In genomic region chr15:76327191-76328105, GRCh38 we compare ENCODE assay signal across 21 cellular contexts. TPM values are rescaled to one million over a fixed set of nuclear protein-coding genes. Genes with fewer than 3 reads are reported as not detected.
DNase-seq lines count a peak whose midpoint lies in the region; ATAC-seq, FAIRE-seq and TF ChIP-seq lines count a peak whose summit lies in the region.
"Had no signal": no experiment of that assay in that cellular context is flagged by ENCODE, and none has a peak within 500 bp of the region (broad histone marks: within the 10 kb centered on the region; RNA-seq: fewer than 3 reads in every experiment).

No MANE protein-coding gene starts in this region.

- H4K20me1 ChIP-seq in HepG2 (ENCODE audit: insufficient read depth, low read length) (no peaks in the 10 kb centered on the region), PC-3 (ENCODE audit: low read length) (no peaks in the 10 kb centered on the region), MM.1S (ENCODE audit: insufficient read depth, low read length) (no peaks in the 10 kb centered on the region)

- H3K79me2 ChIP-seq in HepG2 (ENCODE audit: insufficient read depth, low read length), result no peaks in the 10 kb centered on the region
- H3K79me2 ChIP-seq in PC-3 (ENCODE audit: low read length), result no peaks in the 10 kb centered on the region
- no peaks in the 10 kb centered on the region for H3K79me2 ChIP-seq in MM.1S (ENCODE audit: low read length)

- H3K9ac ChIP-seq in HepG2 (ENCODE audit: insufficient read depth, low read depth, low read length), result no peak overlapping the region
- no peak overlapping the region for H3K9ac ChIP-seq in PC-3 (ENCODE audit: low read length)
- no peak overlapping the region for H3K9ac ChIP-seq in MM.1S (ENCODE audit: low read length)
- H3K9ac ChIP-seq: KMS-11 had no signal

- H3K4me1 ChIP-seq in HepG2 (ENCODE audit: insufficient read depth, low read length), result peaks cover 7% of the 10 kb centered on the region
- H3K4me1 ChIP-seq in right lobe of liver, result no peaks in the 10 kb centered on the region
- H3K4me1 ChIP-seq in PC-3 (ENCODE audit: insufficient read depth, low read length), result peaks cover 18% of the 10 kb centered on the region
- no peaks in the 10 kb centered on the region for H3K4me1 ChIP-seq in MM.1S (ENCODE audit: low read length)
- H3K4me1 ChIP-seq: breast epithelium, uterus had no signal

- no peaks in the 10 kb centered on the region for H3K9me3 Mint-ChIP-seq in stimulated activated naive B cell treated with anti-CD40 and anti-IgM and Interleukin-4, amounts not matched to agents 10 μg/mL and 1 μg/mL and 100 μg/mL, for 72 hours
- H3K9me3 Mint-ChIP-seq: CD8-positive, alpha-beta T cell; T-helper 2 cell treated with Interferon-gamma antibody and Interleukin-4, amounts not matched to agents 5 μg/mL and 100 μg/mL, for 36 hours had no signal

- H3K9me3 ChIP-seq in HepG2 (ENCODE audit: low read length) (no peaks in the 10 kb centered on the region), right lobe of liver (no peaks in the 10 kb centered on the region), PC-3 (ENCODE audit: low read length) (no peaks in the 10 kb centered on the region), MM.1S (replicated peaks; ENCODE audit: insufficient read depth, low read length) (no peaks in the 10 kb centered on the region)
- H3K9me3 ChIP-seq: breast epithelium, stomach, uterus had no signal

- H3K36me3 Mint-ChIP-seq in stimulated activated naive B cell treated with anti-CD40 and anti-IgM and Interleukin-4, amounts not matched to agents 10 μg/mL and 1 μg/mL and 100 μg/mL, for 72 hours, result no peaks in the 10 kb centered on the region
- H3K36me3 Mint-ChIP-seq: activated naive CD8-positive, alpha-beta T cell; CD8-positive, alpha-beta T cell had no signal

- CTCF ChIA-PET in HepG2 (lab: Yijun Ruan, JAX; ENCODE audit: low intra/inter-chr PET ratio, low total read pairs) (no interaction called here), PC-3 (lab: Charles Lee) (no interaction called here)

- H3K4me3 ChIP-seq in HepG2 (replicated peaks in 1 of 3; ENCODE audit: insufficient read depth in 1 of 3, low read depth in 2 of 3, low read length in 3 of 3), result no peak overlapping the region
- H3K4me3 ChIP-seq in right lobe of liver, result no peak overlapping the region
- no peak overlapping the region for H3K4me3 ChIP-seq in PC-3 (ENCODE audit: low read length)
- no peak overlapping the region for H3K4me3 ChIP-seq in epithelial cell of esophagus (ENCODE audit: low read length)
- H3K4me3 ChIP-seq in MM.1S (ENCODE audit: low read length), result no peak overlapping the region
- H3K4me3 ChIP-seq: breast epithelium, stomach, uterus had no signal

- no peak overlapping the region for H3K27ac ChIP-seq in HepG2 (ENCODE audit: extremely low read length, insufficient read depth, low read length)
- H3K27ac ChIP-seq in right lobe of liver, result no peak overlapping the region
- H3K27ac ChIP-seq in PC-3 (ENCODE audit: low read length), result no peak overlapping the region
- no peak overlapping the region for H3K27ac ChIP-seq in MM.1S (ENCODE audit: low read length)
- H3K27ac ChIP-seq: breast epithelium, KMS-11, stomach, uterus had no signal

- ATAC-seq in HepG2 (no peak), right lobe of liver (no peak), PC-3 (peak; percentile 35)
- ATAC-seq in stimulated activated naive B cell treated with anti-CD40 and anti-IgM and Interleukin-4, amounts not matched to agents 10 μg/mL and 1 μg/mL and 100 μg/mL, for 72 hours (replicated peaks), result no peak
- ATAC-seq: activated CD4-positive, alpha-beta T cell treated with anti-CD3 and anti-CD28 coated beads for 36 hours; CD8-positive, alpha-beta T cell had no signal

- POLR2A ChIA-PET in HepG2 (lab: Yijun Ruan, JAX), result interaction anchor here (1.1 kb wide), 1 partner anchor 16 kb away, joined by 4 read pairs; the partner anchor contains the start of gene ETFA
- POLR2A ChIA-PET in PC-3 (lab: Charles Lee; ENCODE audit: unreplicated experiment), result no interaction called here

- BruUV-seq in HepG2 (replicated peaks; lab: Mats Ljungman, UMichigan), result no TSS peak
- BruUV-seq in PC-3 (replicated peaks; lab: Mats Ljungman, UMichigan), result no TSS peak

- intact Hi-C loops in HepG2 (cut with micrococcal nuclease; ENCODE audit: unreplicated experiment), result no loop called here
- intact Hi-C loops in right lobe of liver (cut with DNase I), result loop anchor here in 1 of 2 donors (5.0 kb wide), 1 partner anchor 135 kb away; no protein-coding TSS in a partner anchor
- intact Hi-C loops in PC-3 (cut with micrococcal nuclease), result no loop called here

- H3K9me2 ChIP-seq in PC-3 (replicated peaks; ENCODE audit: low read length), result no peaks in the 10 kb centered on the region
- H3K9me2 ChIP-seq in MM.1S (replicated peaks; ENCODE audit: insufficient read depth, low read length), result no peaks in the 10 kb centered on the region

- FAIRE-seq in HepG2 (lab: Jason Lieb, UNC) (no peak), urothelium cell line (lab: Jason Lieb, UNC) (no peak)
- FAIRE-seq: G401.6 had no signal

- H3K4me2 ChIP-seq in HepG2 (ENCODE audit: low read depth, low read length) (no peak overlapping the region), PC-3 (ENCODE audit: low read length) (no peak overlapping the region), MM.1S (ENCODE audit: low read depth, low read length) (no peak overlapping the region)
- H3K4me2 ChIP-seq: KMS-11 had no signal

- H3K36me3 ChIP-seq in HepG2 (replicated peaks in 1 of 2; ENCODE audit: control insufficient read depth in 1 of 2, insufficient read depth in 2 of 2, low read length in 2 of 2) (no peaks in the 10 kb centered on the region), right lobe of liver (no peaks in the 10 kb centered on the region), PC-3 (ENCODE audit: low read depth, low read length) (no peaks in the 10 kb centered on the region), MM.1S (replicated peaks; ENCODE audit: insufficient read depth, low read length) (no peaks in the 10 kb centered on the region)
- H3K36me3 ChIP-seq: breast epithelium, stomach, uterus had no signal

- no peaks in the 10 kb centered on the region for H3K4me1 Mint-ChIP-seq in stimulated activated naive B cell treated with anti-CD40 and anti-IgM and Interleukin-4, amounts not matched to agents 10 μg/mL and 1 μg/mL and 100 μg/mL, for 72 hours
- H3K4me1 Mint-ChIP-seq: activated CD4-positive, alpha-beta T cell treated with anti-CD3 and anti-CD28 coated beads for 36 hours had no signal

- H3K27me3 ChIP-seq in HepG2 (ENCODE audit: control insufficient read depth in 1 of 2, insufficient read depth in 2 of 2, low read length in 2 of 2) (peaks cover 0 to 15% of the 10 kb centered on the region in 2 experiments; a peak in 3 of 5 replicates), right lobe of liver (no peaks in the 10 kb centered on the region), PC-3 (ENCODE audit: low read length) (no peaks in the 10 kb centered on the region), MM.1S (replicated peaks; ENCODE audit: insufficient read depth, low read length) (no peaks in the 10 kb centered on the region)

- 28% methylated on average over 8 of the region's 8 CpGs for WGBS in HepG2 (ENCODE audit: low lambda C conversion rate)
- 78% methylated on average over 6 of the region's 8 CpGs for WGBS in right lobe of liver (ENCODE audit: insufficient coverage, low coverage, low lambda C conversion rate, missing lambda C conversion rate)

- TF ChIP-seq POLR2A in HepG2 (IDR thresholded peaks at IDR 0.05; ENCODE audit: insufficient read depth in 1 of 2, low read depth in 2 of 2, low read length in 2 of 2), result no peak
- TF ChIP-seq POLR2A in right lobe of liver (IDR thresholded peaks at IDR 0.05), result no peak

- DNase-seq in HepG2 (ENCODE audit: low spot score), result no peak
- DNase-seq in right lobe of liver, result no peak
- peak; percentile 64 for DNase-seq in PC-3
- peak; percentile 41 for DNase-seq in epithelial cell of esophagus (ENCODE audit: low read depth)
- DNase-seq in urothelium cell line (ENCODE audit: low spot score), result peak; percentile 78
- DNase-seq in MM.1S, result no peak
- DNase-seq in activated naive CD4-positive, alpha-beta T cell treated with anti-CD3 and anti-CD28 coated beads, Interleukin-2, amount 50 U/mL, for 16 hours, result no peak
- no peak for DNase-seq in stimulated activated naive B cell treated with anti-CD40 and anti-IgM and Interleukin-4, amounts not matched to agents 10 μg/mL and 1 μg/mL and 100 μg/mL, for 72 hours
- DNase-seq: activated CD4-positive, alpha-beta T cell treated with anti-CD3 and anti-CD28 coated beads for 36 hours; CD8-positive, alpha-beta T cell; NCI-H187 treated with DMSO at 0.1 percent for 48 hours; NCI-H526 treated with DMSO at 0.1 percent for 48 hours; stimulated activated CD4-positive, alpha-beta T cell treated with anti-CD3 and anti-CD28 coated beads, Interleukin-12 subunit alpha, Interleukin-12 subunit beta, amount 100 ng/mL, for 4 hours; stomach; uterus had no signal

- TF ChIP-seq EP300 in HepG2 (IDR thresholded peaks at IDR 0.05; ENCODE audit: low read depth in 2 of 2, low read length in 2 of 2) (no peak), HepG2 (CRISPR knock-in tag; IDR thresholded peaks at IDR 0.05; ENCODE audit: borderline replicate concordance) (no peak)

- H3K4me3 Mint-ChIP-seq in stimulated activated naive B cell treated with anti-CD40 and anti-IgM and Interleukin-4, amounts not matched to agents 10 μg/mL and 1 μg/mL and 100 μg/mL, for 72 hours, result no peak overlapping the region
- H3K4me3 Mint-ChIP-seq: activated CD4-positive, alpha-beta T cell treated with anti-CD3 and anti-CD28 coated beads for 36 hours; activated naive CD8-positive, alpha-beta T cell; CD8-positive, alpha-beta T cell; T-helper 2 cell treated with Interferon-gamma antibody and Interleukin-4, amounts not matched to agents 5 μg/mL and 100 μg/mL, for 36 hours had no signal

- TF ChIP-seq RAD21 in HepG2 (CRISPR knock-in tag; IDR thresholded peaks at IDR 0.05), result no peak

- in situ Hi-C loops in HepG2 (cut with HindIII; ENCODE audit: extremely low pct_ligation_motif_present, low pct_unique_long_range_greater_than_20kb), result no loop called here

- peaks cover 42 to 43% of the 10 kb centered on the region in 2 donors for H3K27me3 Mint-ChIP-seq in stimulated activated naive B cell treated with anti-CD40 and anti-IgM and Interleukin-4, amounts not matched to agents 10 μg/mL and 1 μg/mL and 100 μg/mL, for 72 hours

- H3F3A ChIP-seq in PC-3 (ENCODE audit: low read length, unreplicated experiment) (no peaks in the 10 kb centered on the region), MM.1S (ENCODE audit: insufficient read depth, low read length) (no peaks in the 10 kb centered on the region)

- no peak for TF ChIP-seq CTCF in HepG2 (CRISPR knock-in tag; IDR thresholded peaks at IDR 0.05)
- TF ChIP-seq CTCF in right lobe of liver (IDR thresholded peaks at IDR 0.05), result no peak
- TF ChIP-seq CTCF in PC-3 (conservative IDR thresholded peaks at IDR 0.05; ENCODE audit: low read depth, low read length), result no peak; the same call in 1 of the 2 replicates
- TF ChIP-seq CTCF in epithelial cell of esophagus (IDR thresholded peaks at IDR 0.05; ENCODE audit: insufficient read depth, low read depth, low read length, missing control alignments), result no peak
- TF ChIP-seq CTCF in MM.1S (IDR thresholded peaks at IDR 0.05; ENCODE audit: low read length), result no peak

- H3K27ac Mint-ChIP-seq in stimulated activated naive B cell treated with anti-CD40 and anti-IgM and Interleukin-4, amounts not matched to agents 10 μg/mL and 1 μg/mL and 100 μg/mL, for 72 hours, result no peak overlapping the region
- H3K27ac Mint-ChIP-seq: activated CD4-positive, alpha-beta T cell treated with anti-CD3 and anti-CD28 coated beads for 36 hours; activated naive CD8-positive, alpha-beta T cell; CD8-positive, alpha-beta T cell; T-helper 2 cell treated with Interferon-gamma antibody and Interleukin-4, amounts not matched to agents 5 μg/mL and 100 μg/mL, for 36 hours had no signal

- H2AFZ ChIP-seq in HepG2 (ENCODE audit: low read length), result no peak overlapping the region
- no peak overlapping the region for H2AFZ ChIP-seq in PC-3 (ENCODE audit: low read length)
- no peak overlapping the region for H2AFZ ChIP-seq in MM.1S (ENCODE audit: low read length)

RNA-seq across cellular contexts. Expression of gene ISL2, which starts 9.1 kb away (rescaled TPM):
- total RNA-seq in HepG2 (2016; rRNA removed; fragmentation: Illumina TruSeq; extraction: Trizol) (2.5 and 5.1 TPM in 2 replicates), right lobe of liver (not detected), PC-3 (2014; rRNA removed) (3.6 and 6.3 TPM in 2 replicates)
- total RNA-seq in HepG2 (2016; cell fraction: cytosol; rRNA removed; fragmentation: Illumina TruSeq; extraction: Trizol; ENCODE audit: low read depth), result 1.5 and 2.1 TPM in 2 replicates
- 3.0 and 4.9 TPM in 2 replicates for total RNA-seq in HepG2 (2016; cell fraction: insoluble cytoplasmic fraction; rRNA removed; fragmentation: Illumina TruSeq; extraction: Trizol)
- 2.9 and 3.6 TPM in 2 replicates for total RNA-seq in HepG2 (2016; cell fraction: membrane; rRNA removed; fragmentation: Illumina TruSeq; extraction: Trizol)
- 5.5 and 5.8 TPM in 2 replicates for total RNA-seq in HepG2 (2016; cell fraction: nucleus; rRNA removed; fragmentation: Illumina TruSeq; extraction: Trizol)
- 4.3 and 6.3 TPM in 2 replicates for polyA plus RNA-seq in HepG2 (2011; rRNA removed)
- 3.7 and 5.2 TPM in 2 replicates for polyA plus RNA-seq in HepG2 (2011; cell fraction: cytosol; rRNA removed)
- 40.9 and 48.7 TPM in 2 replicates for polyA plus RNA-seq in HepG2 (2011; cell fraction: nucleus; rRNA removed)
- polyA plus RNA-seq in HepG2 (2012), result 3.6 and 6.5 TPM in 2 replicates
- polyA plus RNA-seq in HepG2 (2016; cell fraction: cytosol; fragmentation: Illumina TruSeq; extraction: Trizol; ENCODE audit: low read depth), result 1.7 and 2.0 TPM in 2 replicates
- 3.6 and 3.7 TPM in 2 replicates for polyA plus RNA-seq in HepG2 (2016; cell fraction: insoluble cytoplasmic fraction; fragmentation: Illumina TruSeq; extraction: Trizol; ENCODE audit: low read depth)
- polyA plus RNA-seq in HepG2 (2016; cell fraction: membrane; fragmentation: Illumina TruSeq; extraction: Trizol; ENCODE audit: low read depth), result 1.8 and 2.1 TPM in 2 replicates
- 13.2 TPM in 2 replicates for polyA plus RNA-seq in HepG2 (2016; cell fraction: nucleus; fragmentation: Illumina TruSeq; extraction: Trizol; ENCODE audit: insufficient read depth, low read depth)
- 1.7 and 9.6 TPM in 2 replicates for polyA minus RNA-seq in HepG2 (2011; rRNA and poly(A)+ RNA removed; ENCODE audit: low replicate concordance)
- 4.3 and 7.4 TPM in 2 replicates for polyA minus RNA-seq in HepG2 (2011; cell fraction: cytosol; rRNA and poly(A)+ RNA removed)
- 8.9 and 12.7 TPM in 2 replicates for polyA minus RNA-seq in HepG2 (2011; cell fraction: nucleus; rRNA and poly(A)+ RNA removed)
- total RNA-seq: CD8-positive, alpha-beta T cell; posterior vena cava had no signal

RNA-seq across cellular contexts. Expression of gene ETFA, which starts 16.2 kb away (rescaled TPM):
- total RNA-seq in HepG2 (2016; rRNA removed; fragmentation: Illumina TruSeq; extraction: Trizol) (396 and 456 TPM in 2 replicates), right lobe of liver (100 to 1,000 TPM; 208 to 302 (median 274) TPM), PC-3 (2014; rRNA removed) (128 and 160 TPM in 2 replicates)
- 368 and 410 TPM in 2 replicates for total RNA-seq in HepG2 (2016; cell fraction: cytosol; rRNA removed; fragmentation: Illumina TruSeq; extraction: Trizol; ENCODE audit: low read depth)
- total RNA-seq in HepG2 (2016; cell fraction: insoluble cytoplasmic fraction; rRNA removed; fragmentation: Illumina TruSeq; extraction: Trizol), result 386 and 515 TPM in 2 replicates
- 164 and 175 TPM in 2 replicates for total RNA-seq in HepG2 (2016; cell fraction: membrane; rRNA removed; fragmentation: Illumina TruSeq; extraction: Trizol)
- 159 and 170 TPM in 2 replicates for total RNA-seq in HepG2 (2016; cell fraction: nucleus; rRNA removed; fragmentation: Illumina TruSeq; extraction: Trizol)
- 221 and 291 TPM in 2 replicates for polyA plus RNA-seq in HepG2 (2011; rRNA removed)
- 171 and 237 TPM in 2 replicates for polyA plus RNA-seq in HepG2 (2011; cell fraction: cytosol; rRNA removed)
- polyA plus RNA-seq in HepG2 (2011; cell fraction: nucleus; rRNA removed), result 66.6 and 86.3 TPM in 2 replicates
- 209 and 241 TPM in 2 replicates for polyA plus RNA-seq in HepG2 (2012)
- polyA plus RNA-seq in HepG2 (2016; cell fraction: cytosol; fragmentation: Illumina TruSeq; extraction: Trizol; ENCODE audit: low read depth), result 67.4 and 75.2 TPM in 2 replicates
- 426 and 472 TPM in 2 replicates for polyA plus RNA-seq in HepG2 (2016; cell fraction: insoluble cytoplasmic fraction; fragmentation: Illumina TruSeq; extraction: Trizol; ENCODE audit: low read depth)
- polyA plus RNA-seq in HepG2 (2016; cell fraction: membrane; fragmentation: Illumina TruSeq; extraction: Trizol; ENCODE audit: low read depth), result 74.9 and 81.8 TPM in 2 replicates
- polyA plus RNA-seq in HepG2 (2016; cell fraction: nucleus; fragmentation: Illumina TruSeq; extraction: Trizol; ENCODE audit: insufficient read depth, low read depth), result 213 and 215 TPM in 2 replicates
- 123 and 181 TPM in 2 replicates for polyA minus RNA-seq in HepG2 (2011; rRNA and poly(A)+ RNA removed; ENCODE audit: low replicate concordance)
- 116 and 138 TPM in 2 replicates for polyA minus RNA-seq in HepG2 (2011; cell fraction: cytosol; rRNA and poly(A)+ RNA removed)
- 103 and 120 TPM in 2 replicates for polyA minus RNA-seq in HepG2 (2011; cell fraction: nucleus; rRNA and poly(A)+ RNA removed)

Comparison
In these comparisons a context has a peak if more than half of its experiments do, and no peak if none do; other contexts are left out.
1. DNase-seq: peak in PC-3 (single experiment), epithelial cell of esophagus (single experiment) and urothelium cell line (single experiment); none in HepG2 (single experiment), right lobe of liver (0 of 3), MM.1S (single experiment), activated naive CD4-positive, alpha-beta T cell treated with anti-CD3 and anti-CD28 coated beads, Interleukin-2, amount 50 U/mL, for 16 hours (single experiment) and stimulated activated naive B cell treated with anti-CD40 and anti-IgM and Interleukin-4, amounts not matched to agents 10 μg/mL and 1 μg/mL and 100 μg/mL, for 72 hours (single experiment).